ENCODE assay signal across 8 cellular contexts in genomic region chr6:1316482-1317220, GRCh38. TPM values are rescaled to one million over a fixed set of nuclear protein-coding genes. Genes with fewer than 3 reads are reported as not detected.
DNase-seq lines count a peak whose midpoint lies in the region; ATAC-seq, FAIRE-seq and TF ChIP-seq lines count a peak whose summit lies in the region.

No MANE protein-coding gene starts in this region.

- H3K4me3 ChIP-seq in esophagus squamous epithelium (peak overlapping the region; percentile 33 to 75 (median 54)), retinal pigment epithelial cell (ENCODE audit: low read length) (peak overlapping the region; percentile 48)

- intact Hi-C loops in esophagus squamous epithelium (cut with DNase I): no loop called here

- H3K36me3 ChIP-seq in esophagus squamous epithelium: no peaks in the 10 kb centered on the region

- H3K4me1 ChIP-seq in esophagus squamous epithelium: peaks cover 4 to 52% (median 9%) of the 10 kb centered on the region in 3 donors

- ATAC-seq in left lobe of liver: no peak
- ATAC-seq in GM21717 (IDR thresholded peaks at IDR 0.05; ENCODE audit: unreplicated experiment): no peak
- no peak for ATAC-seq in GM21576 (IDR thresholded peaks at IDR 0.05; ENCODE audit: unreplicated experiment)

- DNase-seq in ELF-1 (ENCODE audit: low read depth, low spot score): peak; percentile 72
- DNase-seq in NOMO-1 treated with dmso at 0.1 percent for 144 hours (lab: John Stamatoyannopoulos, UW; ENCODE audit: unreplicated experiment): peak; percentile 8
- no peak for DNase-seq in esophagus squamous epithelium (lab: John Stamatoyannopoulos, UW)
- DNase-seq in retinal pigment epithelial cell (ENCODE audit: low read depth): no peak
- no peak for DNase-seq in left lobe of liver (ENCODE audit: low spot score)
- DNase-seq in D721Med (ENCODE audit: insufficient read length, low spot score): no peak

- 0 to 10% methylated on average over 3 to 5 of the region's 46 CpGs for WGBS in esophagus squamous epithelium, 2 donors

- TF ChIP-seq POLR2A in esophagus squamous epithelium (IDR thresholded peaks at IDR 0.05): no peak

- TF ChIP-seq CTCF in esophagus squamous epithelium (IDR thresholded peaks at IDR 0.05) (peak in 2 of 6 experiments; percentile 7 to 15), retinal pigment epithelial cell (conservative IDR thresholded peaks at IDR 0.05; ENCODE audit: low read depth, low read length) (peak; percentile 11), D721Med (IDR thresholded peaks at IDR 0.05; ENCODE audit: insufficient read depth, missing control alignments) (no peak)

- H3K27ac ChIP-seq in esophagus squamous epithelium: peak overlapping the region; percentile 69 to 77 (median 72)

- H3K27me3 ChIP-seq in esophagus squamous epithelium: peaks cover 0 to 49% (median 0%) of the 10 kb centered on the region in 4 donors

- FAIRE-seq in D721Med (lab: Jason Lieb, UNC): no peak

- no peaks in the 10 kb centered on the region for H3K9me3 ChIP-seq in esophagus squamous epithelium

RNA-seq across cellular contexts. Expression of gene FOXQ1, which starts 4.8 kb away (rescaled TPM):
- total RNA-seq in esophagus squamous epithelium: 10 to 100 TPM in 3 of 4 donors, 1 to 10 TPM in 1; 8.1 to 13.0 (median 10.7) TPM
- 0.35 TPM for total RNA-seq in left lobe of liver

Comparison
In these comparisons a context has a peak if more than half of its experiments do, and no peak if none do; other contexts are left out.
1. DNase-seq: peak in ELF-1 (single experiment) and NOMO-1 treated with dmso at 0.1 percent for 144 hours (single experiment); none in esophagus squamous epithelium (single experiment), retinal pigment epithelial cell (single experiment), left lobe of liver (single experiment) and D721Med (single experiment).